26 cellular contexts compared by ENCODE assay signal in genomic region chr5:160925281-160925680, GRCh38.
"Had no signal": no experiment of that assay in that cellular context is flagged by ENCODE, and none has a peak within 500 bp of the region (broad histone marks: within the 10 kb centered on the region; RNA-seq: fewer than 3 reads in every experiment).

No MANE protein-coding gene starts in this region.

- H3K27me3 ChIP-seq: SJSA1 had no signal

- FAIRE-seq: astrocyte, bronchial epithelial cell, TTC549 had no signal

- H3K4me2 ChIP-seq: KMS-11, SK-N-SH had no signal

- H3K9me2 ChIP-seq: SK-N-SH had no signal

- H3K36me3 ChIP-seq: SJSA1 had no signal

- DNase-seq: activated CD4-positive, alpha-beta T cell treated with anti-CD3 and anti-CD28 coated beads for 36 hours; activated CD4-positive, alpha-beta T cell treated with anti-CD3 and anti-CD28 coated beads, Interleukin-2, amount 10 ng/mL, durations not matched to agents 7 days and 5 days; activated CD4-positive, alpha-beta T cell treated with anti-CD3 and anti-CD28 coated beads, Interleukin-2, amount 50 U/mL, for 48 hours; activated CD8-positive, alpha-beta T cell treated with anti-CD3 and anti-CD28 coated beads, Interleukin-2, amount 10 ng/mL, durations not matched to agents 7 days and 5 days; activated gamma-delta T cell; activated naive CD4-positive, alpha-beta T cell treated with Interleukin-2 at 50 U/mL for 16 hours; activated naive CD8-positive, alpha-beta T cell treated with anti-CD3 and anti-CD28 coated beads, Interleukin-2, amount 10 ng/mL, durations not matched to agents 7 days and 5 days; activated T-cell treated with anti-CD3 and anti-CD28 coated beads, Interleukin-2, amount 50 U/mL, for 24 hours; caudate nucleus; cerebellar nuclear complex; MM.1S; MV-4-11; NCI-H146; NCI-H187; NCI-H2029 treated with DMSO at 0.1 percent for 48 hours; NCI-H2107; NCI-H2171 treated with DMSO at 0.1 percent for 48 hours; NCI-H2227 treated with DMSO at 0.1 percent for 48 hours; NCI-H524; RPMI8226; SK-N-SH had no signal

- H3K9me3 ChIP-seq: SJSA1, SK-N-SH had no signal

- H3K4me1 ChIP-seq: SJSA1 had no signal

- H3K27ac ChIP-seq: KMS-11, SJSA1 had no signal

- H3K4me3 ChIP-seq: SJSA1 had no signal
